Comparison of ENCODE assay signal across 8 cellular contexts in genomic region chr15:82570721-82571519, GRCh38. TPM values are rescaled to one million over a fixed set of nuclear protein-coding genes. Genes with fewer than 3 reads are reported as not detected.
A peak's percentile ranks its signal among the peaks of the same experiment; 100 is the strongest.
DNase-seq lines count a peak whose midpoint lies in the region; ATAC-seq and TF ChIP-seq lines count a peak whose summit lies in the region.
"Had no signal": no experiment of that assay in that cellular context is flagged by ENCODE, and none has a peak within 500 bp of the region (broad histone marks: within the 10 kb centered on the region; RNA-seq: fewer than 3 reads in every experiment).

No MANE protein-coding gene starts in this region.

- peak overlapping the region; percentile 33 for H3K9ac ChIP-seq in IMR-90 (ENCODE audit: low read depth, low read length)

- peak overlapping the region; percentile 4; the same call in 1 of the 2 replicates for H2BK20ac ChIP-seq in IMR-90 (ENCODE audit: low read depth, low read length)

- peak overlapping the region; percentile 25 for H2BK5ac ChIP-seq in IMR-90 (ENCODE audit: low read depth, low read length, poor library complexity, severe bottlenecking)

- H4K91ac ChIP-seq in IMR-90 (ENCODE audit: insufficient read depth, low read depth, low read length), result no peak overlapping the region

- no peak overlapping the region for H3K56ac ChIP-seq in IMR-90 (ENCODE audit: extremely low read depth, insufficient read depth, low read length)

- dilution Hi-C loops in IMR-90 (cut with HindIII; ENCODE audit: low sequenced_read_pairs, unreplicated experiment), result no loop called here

- no peak for TF ChIP-seq POLR2A in IMR-90 (IDR thresholded peaks at IDR 0.05; ENCODE audit: low read depth, low read length)

- H4K8ac ChIP-seq in IMR-90 (ENCODE audit: low read depth in 2 of 2, low read length in 2 of 2), result peak overlapping the region; percentile 35 to 59; a peak in 3 of 4 replicates

- peak overlapping the region; percentile 70 to 96 (median 93) for H3K27ac Mint-ChIP-seq in brain

- peak overlapping the region; percentile 82 to 90 (median 86) for H3K4me3 Mint-ChIP-seq in brain

- H3K14ac ChIP-seq in IMR-90 (replicated peaks; ENCODE audit: low read depth, low read length), result peak overlapping the region; percentile 18

- WGBS in IMR-90 (ENCODE audit: extremely low coverage in 2 of 2, insufficient read length in 1 of 2), 2 experiments, result no CpG with 5 or more reads among the region's 7 CpGs

- in situ Hi-C loops in IMR-90 (cut with MboI; ENCODE audit: low sequenced_read_pairs), result no loop called here

- H3K27ac ChIP-seq in IMR-90 (ENCODE audit: insufficient read depth, low read length) (peak overlapping the region; percentile 50; the same call in 1 of the 2 replicates), thoracic aorta (peak overlapping the region in 1 of 2 donors; percentile 30)

- intact Hi-C loops in IMR-90 (cut with micrococcal nuclease), result no loop called here

- H3K27me3 ChIP-seq in IMR-90 (ENCODE audit: control insufficient read depth, insufficient read depth, low read length) (0 out of 2 replicates have a peak, but pooled peaks cover 2% of the 10 kb centered on the region), thoracic aorta (replicated peaks; ENCODE audit: insufficient read depth) (no peaks in the 10 kb centered on the region)

- no peak overlapping the region; the same call in 2 of the 3 replicates for H2BK15ac ChIP-seq in IMR-90 (ENCODE audit: low read depth, low read length)

- H3K18ac ChIP-seq in IMR-90 (ENCODE audit: low read depth, low read length), result peak overlapping the region; percentile 4; the same call in 1 of the 2 replicates

- H4K20me1 ChIP-seq in IMR-90 (ENCODE audit: insufficient read depth, low read length), result no peaks in the 10 kb centered on the region

- peaks cover 7% of the 10 kb centered on the region for H3K27me3 Mint-ChIP-seq in brain

- H2AK5ac ChIP-seq in IMR-90 (ENCODE audit: low read depth, low read length), result peak overlapping the region; percentile 60; the same call in 1 of the 2 replicates

- BruUV-seq in IMR-90 (replicated peaks; lab: Mats Ljungman, UMichigan), result no TSS peak

- H3K4me2 ChIP-seq in IMR-90 (ENCODE audit: low read depth, low read length), result peak overlapping the region; percentile 49

- H2AK9ac ChIP-seq in IMR-90 (replicated peaks; ENCODE audit: low read depth, low read length, poor library complexity), result peak overlapping the region; percentile 86

- H2AFZ ChIP-seq in IMR-90 (replicated peaks; ENCODE audit: low read length, poor library complexity), result peak overlapping the region; percentile 96

- H3K9me3 Mint-ChIP-seq in brain, result no peaks in the 10 kb centered on the region

- DNase-seq in IMR-90, result peak; percentile 70
- peak; percentile 28 for DNase-seq in medulla oblongata (ENCODE audit: extremely low spot score)
- DNase-seq in thoracic aorta (ENCODE audit: low spot score), result no peak
- DNase-seq: T-helper 1 cell had no signal

- POLR2A ChIA-PET in IMR-90 (lab: Charles Lee; ENCODE audit: unreplicated experiment), result no interaction called here

- ATAC-seq in IMR-90 (ENCODE audit: low read depth), result 0 out of 2 replicates have a peak, but pooled peaks have one; percentile 3
- no peak for ATAC-seq in thoracic aorta (ENCODE audit: insufficient number of reproducible peaks, low FRiP score, low read depth)
- no peak for ATAC-seq in GM18867 (IDR thresholded peaks at IDR 0.05; ENCODE audit: unreplicated experiment)
- no peak for ATAC-seq in GM21447 (IDR thresholded peaks at IDR 0.05; ENCODE audit: unreplicated experiment)
- no peak for ATAC-seq in HG03135 (IDR thresholded peaks at IDR 0.05; ENCODE audit: unreplicated experiment)

- H3K36me3 ChIP-seq in IMR-90 (ENCODE audit: control insufficient read depth, insufficient read depth, low read length) (no peaks in the 10 kb centered on the region), thoracic aorta (no peaks in the 10 kb centered on the region)

- H3K9me3 ChIP-seq in IMR-90 (ENCODE audit: control insufficient read depth, insufficient read depth, low read length) (no peaks in the 10 kb centered on the region), thoracic aorta (no peaks in the 10 kb centered on the region)

- H3K4me1 ChIP-seq in IMR-90 (ENCODE audit: control insufficient read depth, insufficient read depth, low read length) (peaks cover 11% of the 10 kb centered on the region), thoracic aorta (ENCODE audit: control insufficient read depth in 1 of 2, low read depth in 2 of 2) (peaks cover 7 to 15% of the 10 kb centered on the region in 2 donors)

- peaks cover 0 to 7% of the 10 kb centered on the region in 2 experiments; a peak in 1 of 4 replicates for H3K79me1 ChIP-seq in IMR-90 (ENCODE audit: low read depth in 1 of 2, low read length in 2 of 2)

- TF ChIP-seq RAD21 in IMR-90 (IDR thresholded peaks at IDR 0.05; ENCODE audit: low read length), result no peak

- TF ChIP-seq CTCF in IMR-90 (conservative IDR thresholded peaks at IDR 0.05; ENCODE audit: low read depth, low read length), result no peak
- no peak for TF ChIP-seq CTCF in brain (conservative IDR thresholded peaks at IDR 0.05)
- no peak for TF ChIP-seq CTCF in thoracic aorta (IDR thresholded peaks at IDR 0.05)

- peak overlapping the region; percentile 31 for H3K4ac ChIP-seq in IMR-90 (ENCODE audit: low read depth, low read length)

- H3K23ac ChIP-seq in IMR-90 (ENCODE audit: low read depth, low read length), result peak overlapping the region; percentile 52

- peak overlapping the region; percentile 23; the same call in 1 of the 2 replicates for H4K5ac ChIP-seq in IMR-90 (ENCODE audit: low read depth, low read length)

- peaks cover 53% of the 10 kb centered on the region for H3K4me1 Mint-ChIP-seq in brain

- CTCF ChIA-PET in IMR-90 (lab: Yijun Ruan, JAX), result no interaction called here

- peaks cover 8% of the 10 kb centered on the region for H3K36me3 Mint-ChIP-seq in brain

- H3K4me3 ChIP-seq in IMR-90 (ENCODE audit: insufficient read depth, low read depth, low read length), result 0 out of 2 replicates have a peak overlapping the region, but pooled peaks have one; percentile 5
- H3K4me3 ChIP-seq in thoracic aorta, result peak overlapping the region; percentile 72

- H3K9me1 ChIP-seq in IMR-90 (ENCODE audit: insufficient read depth, low read length), result peaks cover 4% of the 10 kb centered on the region; the same call in 1 of the 2 replicates

- H2BK120ac ChIP-seq in IMR-90 (ENCODE audit: low read depth, low read length), result no peak overlapping the region

TF ChIP-seq in IMR-90, 13 proteins besides CTCF, POLR2A, EP300 and RAD21:
- TF ChIP-seq FOS (IDR thresholded peaks at IDR 0.05; ENCODE audit: low read depth, low read length) (no peak), RFX5 (IDR thresholded peaks at IDR 0.05; ENCODE audit: low read depth, low read length) (no peak), RCOR1 (IDR thresholded peaks at IDR 0.05; ENCODE audit: insufficient replicate concordance, low read length) (no peak), CEBPB (IDR thresholded peaks at IDR 0.05; ENCODE audit: low read depth, low read length) (peak; percentile 55)
TF ChIP-seq in IMR-90: peak in this region for 1.

RNA-seq across cellular contexts. Expression of gene RPS17, which starts 30.7 kb away (rescaled TPM):
- total RNA-seq in IMR-90 (2012; rRNA removed) (2,617 and 3,477 TPM in 2 replicates), thoracic aorta (1,000 to 10,000 TPM in 1 of 2 donors, 100 to 1,000 TPM in 1; 887 to 1,033 TPM)
- polyA plus RNA-seq in IMR-90 (2012; rRNA removed) (4,201 and 5,358 TPM in 2 replicates), brain (ENCODE audit: insufficient read depth, low read depth, low replicate concordance) (2,070 TPM)
- 3,823 and 3,949 TPM in 2 replicates for polyA plus RNA-seq in IMR-90 (2012; cell fraction: cytosol; rRNA removed)
- polyA plus RNA-seq in IMR-90 (2012; cell fraction: nucleus; rRNA removed; ENCODE audit: low replicate concordance), result 543 and 2,209 TPM in 2 replicates
